ENCODE assay signal across 18 cellular contexts in the genomic region with DNA sequence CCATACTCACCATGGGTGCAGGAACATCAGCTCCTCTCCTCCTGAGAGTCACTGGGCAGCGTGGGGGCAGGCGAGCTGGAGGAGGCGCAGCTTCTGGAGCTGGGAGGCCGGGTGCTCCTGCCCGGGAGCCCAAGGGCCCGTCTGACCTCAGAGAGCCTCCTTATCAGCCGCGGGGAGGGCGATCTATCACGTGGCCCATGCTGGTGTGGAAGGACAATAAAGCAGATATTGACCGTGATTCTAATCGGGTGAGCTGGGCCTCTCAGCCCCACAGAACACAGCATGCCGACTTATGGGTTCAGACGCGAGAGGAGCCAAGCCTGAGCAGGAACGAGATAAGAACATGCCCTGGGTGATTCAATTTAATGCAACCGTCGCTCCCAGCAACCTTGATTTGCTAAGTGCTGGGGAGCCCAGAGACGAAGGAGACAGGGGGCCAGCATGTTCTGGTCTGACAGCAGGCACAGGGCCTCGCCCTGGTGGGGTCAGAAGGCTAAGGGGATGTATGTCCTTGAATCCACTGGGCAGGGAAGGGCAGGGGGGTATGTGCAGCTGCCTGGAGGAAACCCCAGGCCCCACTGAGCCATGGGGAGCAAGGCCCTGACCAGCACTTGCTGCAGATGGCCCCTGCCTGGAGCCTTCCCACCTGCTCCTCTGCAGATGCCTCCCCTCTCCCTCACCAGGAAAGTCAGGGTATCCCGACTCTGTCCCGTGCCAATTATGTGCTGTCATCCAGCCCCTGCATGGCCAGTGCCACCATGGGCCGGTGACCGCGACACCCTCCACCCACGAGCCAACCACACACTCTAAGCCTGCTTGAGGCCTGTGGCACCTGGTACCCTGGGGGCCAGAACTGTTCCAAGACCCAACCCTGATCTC.
DNase-seq lines count a peak whose midpoint lies in the region; ATAC-seq, FAIRE-seq and TF ChIP-seq lines count a peak whose summit lies in the region.
"Had no signal": no experiment of that assay in that cellular context is flagged by ENCODE, and none has a peak within 500 bp of the region (broad histone marks: within the 10 kb centered on the region; RNA-seq: fewer than 3 reads in every experiment).

No MANE protein-coding gene starts in this region.

- H3K27me3 Mint-ChIP-seq in activated T-cell treated with anti-CD3 and anti-CD28 coated beads, Interleukin-2, amount 50 U/mL, for 4 hours (ENCODE audit: low read depth): peaks cover under 1% of the 10 kb centered on the region
- H3K27me3 Mint-ChIP-seq in activated T-cell treated with anti-CD3 and anti-CD28 coated beads, Interleukin-2, amount 50 U/mL, for 24 hours: no peaks in the 10 kb centered on the region
- H3K27me3 Mint-ChIP-seq in natural killer cell (ENCODE audit: low read depth in 2 of 2): no peaks in the 10 kb centered on the region
- H3K27me3 Mint-ChIP-seq: activated naive CD8-positive, alpha-beta T cell treated with anti-CD3 and anti-CD28 coated beads, Interleukin-2, amount 50 U/mL, for 24 hours; stimulated activated naive CD8-positive, alpha-beta T cell treated with anti-CD3 and anti-CD28 coated beads, Interleukin-15, Interleukin-2, amounts not matched to agents 100 ng/mL and 50 ng/mL, for 24 hours had no signal

- no peak for ATAC-seq in activated T-cell treated with anti-CD3 and anti-CD28 coated beads, Interleukin-2, amount 50 U/mL, for 4 hours
- ATAC-seq in natural killer cell (no peak), HG02588 (IDR thresholded peaks at IDR 0.05; ENCODE audit: unreplicated experiment) (no peak), GM21528 (IDR thresholded peaks at IDR 0.05; ENCODE audit: low FRiP score, unreplicated experiment) (no peak), GM21367 (IDR thresholded peaks at IDR 0.05; ENCODE audit: unreplicated experiment) (no peak)
- ATAC-seq: activated naive CD8-positive, alpha-beta T cell treated with anti-CD3 and anti-CD28 coated beads, Interleukin-2, amount 50 U/mL, for 24 hours; CD8-positive, alpha-beta T cell; effector memory CD8-positive, alpha-beta T cell had no signal

- DNase-seq in activated T-cell treated with anti-CD3 and anti-CD28 coated beads, Interleukin-2, amount 50 U/mL, for 4 hours: peak; percentile 1
- DNase-seq in activated T-cell treated with anti-CD3 and anti-CD28 coated beads, Interleukin-2, amount 50 U/mL, for 24 hours: no peak
- DNase-seq in H1 (ENCODE audit: low read depth in 1 of 2, low spot score in 2 of 2): peak in 1 of 2 experiments; percentile 39
- peak; percentile 8 for DNase-seq in natural killer cell
- DNase-seq in ureter (ENCODE audit: low spot score): peak; percentile 40
- DNase-seq: activated naive CD8-positive, alpha-beta T cell treated with anti-CD3 and anti-CD28 coated beads, Interleukin-2, amount 50 U/mL, for 24 hours; effector memory CD8-positive, alpha-beta T cell; EL; NCI-H1436; NCI-H345 had no signal

- no peak for TF ChIP-seq RAD21 in H1 (IDR thresholded peaks at IDR 0.05 in 1 of 2, conservative IDR thresholded peaks at IDR 0.05 in 1 of 2; ENCODE audit: low read depth in 2 of 2, low read length in 2 of 2)

- no peak overlapping the region for H3K4me3 ChIP-seq in H1 (ENCODE audit: extremely low read depth in 1 of 4, insufficient read depth in 2 of 4, low read depth in 3 of 4, low read length in 4 of 4)
- H3K4me3 ChIP-seq: pancreas had no signal

- no peak overlapping the region for H2BK5ac ChIP-seq in H1 (ENCODE audit: low read depth, low read length)

- intact Hi-C loops in natural killer cell (cut with micrococcal nuclease): no loop called here

- H4K91ac ChIP-seq in H1 (replicated peaks; ENCODE audit: insufficient read length, low read length): no peak overlapping the region

- H3K23ac ChIP-seq in H1 (ENCODE audit: insufficient read length): no peak overlapping the region

- FAIRE-seq in H1 (lab: Jason Lieb, UNC): no peak
- FAIRE-seq: A204.1, pancreas had no signal

- H3K27ac ChIP-seq in H1 (ENCODE audit: low read depth, low read length): no peak overlapping the region
- H3K27ac ChIP-seq: pancreas, VCaP had no signal

- no peak overlapping the region for H2AK5ac ChIP-seq in H1 (ENCODE audit: low read depth, low read length)

- H3K56ac ChIP-seq in H1 (replicated peaks; ENCODE audit: insufficient read length, low read depth, low read length): no peak overlapping the region

- no peaks in the 10 kb centered on the region for H3K9me3 Mint-ChIP-seq in activated T-cell treated with anti-CD3 and anti-CD28 coated beads, Interleukin-2, amount 50 U/mL, for 4 hours
- no peaks in the 10 kb centered on the region for H3K9me3 Mint-ChIP-seq in activated T-cell treated with anti-CD3 and anti-CD28 coated beads, Interleukin-2, amount 50 U/mL, for 24 hours
- H3K9me3 Mint-ChIP-seq in natural killer cell: no peaks in the 10 kb centered on the region
- H3K9me3 Mint-ChIP-seq: activated naive CD8-positive, alpha-beta T cell treated with anti-CD3 and anti-CD28 coated beads, Interleukin-2, amount 50 U/mL, for 24 hours; CD8-positive, alpha-beta T cell; effector memory CD8-positive, alpha-beta T cell; stimulated activated naive CD8-positive, alpha-beta T cell treated with anti-CD3 and anti-CD28 coated beads, Interleukin-15, Interleukin-2, amounts not matched to agents 100 ng/mL and 50 ng/mL, for 24 hours had no signal

- no peak for TF ChIP-seq EP300 in H1 (IDR thresholded peaks at IDR 0.05; ENCODE audit: borderline replicate concordance in 1 of 2, low read depth in 2 of 2, low read length in 2 of 2)

- no peaks in the 10 kb centered on the region for H3K36me3 Mint-ChIP-seq in activated T-cell treated with anti-CD3 and anti-CD28 coated beads, Interleukin-2, amount 50 U/mL, for 4 hours (ENCODE audit: insufficient read depth)
- H3K36me3 Mint-ChIP-seq in activated T-cell treated with anti-CD3 and anti-CD28 coated beads, Interleukin-2, amount 50 U/mL, for 24 hours (ENCODE audit: low read depth): no peaks in the 10 kb centered on the region
- H3K36me3 Mint-ChIP-seq in natural killer cell: no peaks in the 10 kb centered on the region
- H3K36me3 Mint-ChIP-seq: CD8-positive, alpha-beta T cell had no signal

- no peak overlapping the region for H2AFZ ChIP-seq in H1 (ENCODE audit: low read length)

- peak overlapping the region; percentile 33 for H3K4ac ChIP-seq in H1 (replicated peaks; ENCODE audit: insufficient read length, low read depth, low read length)

- no peaks in the 10 kb centered on the region; a peak in 1 of 7 replicates for H3K27me3 ChIP-seq in H1 (replicated peaks in 1 of 4; ENCODE audit: control insufficient read depth in 3 of 4, extremely low read depth in 1 of 4, insufficient read depth in 3 of 4, low read length in 3 of 4)
- H3K27me3 ChIP-seq: pancreas had no signal

- POLR2A ChIA-PET in H1 (lab: Charles Lee; ENCODE audit: partially characterized antibody): no interaction called here

- H2BK20ac ChIP-seq in H1 (ENCODE audit: low read length): no peak overlapping the region

- no peak overlapping the region for H3K18ac ChIP-seq in H1 (ENCODE audit: extremely low read depth, low read length)

- H3K27ac Mint-ChIP-seq in activated T-cell treated with anti-CD3 and anti-CD28 coated beads, Interleukin-2, amount 50 U/mL, for 24 hours: no peak overlapping the region
- no peak overlapping the region for H3K27ac Mint-ChIP-seq in natural killer cell
- H3K27ac Mint-ChIP-seq: activated naive CD8-positive, alpha-beta T cell treated with anti-CD3 and anti-CD28 coated beads, Interleukin-2, amount 50 U/mL, for 24 hours; CD8-positive, alpha-beta T cell; effector memory CD8-positive, alpha-beta T cell; stimulated activated naive CD8-positive, alpha-beta T cell treated with anti-CD3 and anti-CD28 coated beads, Interleukin-15, Interleukin-2, amounts not matched to agents 100 ng/mL and 50 ng/mL, for 24 hours had no signal

- no peak for TF ChIP-seq POLR2A in H1 (IDR thresholded peaks at IDR 0.05; ENCODE audit: control extremely low read depth in 1 of 2, low read depth in 2 of 2, low read length in 2 of 2)

- no peaks in the 10 kb centered on the region for H3K79me2 ChIP-seq in H1 (ENCODE audit: control insufficient read depth in 1 of 2, insufficient read depth in 2 of 2, low read length in 2 of 2)

- 0 out of 2 replicates have a peak, but pooled peaks cover 1% of the 10 kb centered on the region for H3K23me2 ChIP-seq in H1 (ENCODE audit: low read depth, low read length)

- no peaks in the 10 kb centered on the region for H3K4me1 Mint-ChIP-seq in activated T-cell treated with anti-CD3 and anti-CD28 coated beads, Interleukin-2, amount 50 U/mL, for 4 hours (ENCODE audit: low read depth)
- H3K4me1 Mint-ChIP-seq in activated T-cell treated with anti-CD3 and anti-CD28 coated beads, Interleukin-2, amount 50 U/mL, for 24 hours (ENCODE audit: low read depth): no peaks in the 10 kb centered on the region
- no peaks in the 10 kb centered on the region for H3K4me1 Mint-ChIP-seq in natural killer cell
- H3K4me1 Mint-ChIP-seq: activated naive CD8-positive, alpha-beta T cell treated with anti-CD3 and anti-CD28 coated beads, Interleukin-2, amount 50 U/mL, for 24 hours had no signal

- no peak overlapping the region for H3K14ac ChIP-seq in H1 (ENCODE audit: insufficient read length)

- no peak overlapping the region for H2BK12ac ChIP-seq in H1 (ENCODE audit: low read depth, low read length)

- no peak overlapping the region; the same call in 1 of the 2 replicates for H4K8ac ChIP-seq in H1 (ENCODE audit: extremely low read depth, insufficient read depth, low read length)

- H4K5ac ChIP-seq in H1 (ENCODE audit: insufficient read length, low read depth, low read length): no peak overlapping the region

- no peak overlapping the region for H2BK120ac ChIP-seq in H1 (replicated peaks; ENCODE audit: low read depth, low read length)

- 0 out of 2 replicates have a peak overlapping the region, but pooled peaks have one; percentile 46 for H2BK15ac ChIP-seq in H1 (ENCODE audit: low read length)

- TF ChIP-seq CTCF in H1 (IDR thresholded peaks at IDR 0.05; ENCODE audit: control extremely low read depth in 1 of 3, insufficient read depth in 1 of 3, low read depth in 1 of 3, low read length in 3 of 3) (no peak), natural killer cell (IDR thresholded peaks at IDR 0.05) (no peak)

- no peak overlapping the region for H3K9ac ChIP-seq in H1 (replicated peaks in 1 of 4; ENCODE audit: extremely low read depth in 1 of 4, low read depth in 3 of 4, low read length in 3 of 4)

- no peaks in the 10 kb centered on the region for H3K9me3 ChIP-seq in H1 (ENCODE audit: insufficient read depth in 2 of 2, low read depth in 1 of 2, low read length in 1 of 2)
- H3K9me3 ChIP-seq: pancreas had no signal

- H3K36me3 ChIP-seq in H1 (ENCODE audit: control insufficient read depth in 2 of 4, insufficient read depth in 4 of 4, low read length in 3 of 4): no peaks in the 10 kb centered on the region
- H3K36me3 ChIP-seq: pancreas had no signal

- 91% methylated on average over 25 of the region's 26 CpGs; no CpG with 5 or more reads in 1 of the 2 experiments for WGBS in H1 (ENCODE audit: extremely low coverage in 1 of 2, insufficient coverage in 1 of 2, insufficient read length in 1 of 2, insufficient replicate concordance in 2 of 2, low coverage in 1 of 2, low lambda C conversion rate in 2 of 2, missing lambda C conversion rate in 1 of 2), 2 experiments

- no peak overlapping the region for H3K4me3 Mint-ChIP-seq in activated T-cell treated with anti-CD3 and anti-CD28 coated beads, Interleukin-2, amount 50 U/mL, for 4 hours
- no peak overlapping the region for H3K4me3 Mint-ChIP-seq in activated T-cell treated with anti-CD3 and anti-CD28 coated beads, Interleukin-2, amount 50 U/mL, for 24 hours
- no peak overlapping the region for H3K4me3 Mint-ChIP-seq in natural killer cell
- H3K4me3 Mint-ChIP-seq: activated naive CD8-positive, alpha-beta T cell treated with anti-CD3 and anti-CD28 coated beads, Interleukin-2, amount 50 U/mL, for 24 hours; CD8-positive, alpha-beta T cell; effector memory CD8-positive, alpha-beta T cell; stimulated activated naive CD8-positive, alpha-beta T cell treated with anti-CD3 and anti-CD28 coated beads, Interleukin-15, Interleukin-2, amounts not matched to agents 100 ng/mL and 50 ng/mL, for 24 hours had no signal

- H4K20me1 ChIP-seq in H1 (replicated peaks in 1 of 2; ENCODE audit: control insufficient read depth in 1 of 2, insufficient read depth in 2 of 2, low read length in 2 of 2): no peaks in the 10 kb centered on the region

- H3K4me1 ChIP-seq in H1 (replicated peaks in 1 of 4; ENCODE audit: control insufficient read depth in 3 of 4, insufficient read depth in 4 of 4, low read length in 3 of 4): peaks cover 0 to 4% (median 0%) of the 10 kb centered on the region in 4 experiments; a peak in 1 of 7 replicates
- H3K4me1 ChIP-seq: pancreas had no signal

- CTCF ChIA-PET in H1 (lab: Charles Lee; ENCODE audit: partially characterized antibody): interaction anchor here (2.5 kb wide), 1 partner anchor 98 kb away, joined by 7 read pairs; no protein-coding TSS in a partner anchor

- no peak overlapping the region for H3K4me2 ChIP-seq in H1 (ENCODE audit: insufficient read depth in 1 of 2, low read depth in 2 of 2, low read length in 2 of 2)

- H3K79me1 ChIP-seq in H1 (ENCODE audit: low read depth, low read length): no peaks in the 10 kb centered on the region
